Comparison of ENCODE assay signal across 20 cellular contexts in the genomic region with DNA sequence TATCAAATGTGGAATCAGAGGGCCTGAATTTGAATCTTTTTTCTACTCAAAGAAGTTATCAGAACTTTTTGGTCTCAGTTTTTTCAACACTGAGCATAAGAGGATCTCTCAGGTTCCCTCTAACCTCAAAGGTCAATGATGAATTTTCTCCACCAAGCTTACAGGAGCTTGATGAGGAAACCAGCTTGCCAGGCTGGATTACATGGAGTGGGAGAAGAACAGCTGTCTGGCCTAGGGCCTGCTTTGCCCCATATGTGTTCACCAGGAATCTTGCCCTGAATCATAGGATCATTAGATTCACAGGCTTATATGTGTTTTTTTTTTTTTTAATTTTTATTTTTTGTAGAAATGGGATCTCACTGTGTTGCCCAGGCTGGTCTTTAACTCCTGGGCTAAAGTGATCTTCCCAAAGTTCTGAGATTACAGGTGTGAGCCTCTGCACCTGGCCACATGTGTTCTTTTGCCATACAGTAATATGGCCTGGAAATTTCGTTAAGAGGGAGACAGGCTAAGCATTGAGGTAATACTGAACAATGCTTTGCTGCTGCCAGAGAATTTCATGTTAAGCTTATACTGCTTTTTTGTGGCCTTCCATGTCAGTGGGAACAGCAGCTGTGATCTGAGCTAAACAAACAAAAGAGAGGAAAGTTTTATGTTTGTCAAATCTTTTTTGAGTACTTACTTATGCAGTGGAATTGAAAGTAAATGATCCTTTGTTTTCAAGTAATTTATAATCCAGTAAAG.
"Had no signal": no experiment of that assay in that cellular context is flagged by ENCODE, and none has a peak within 500 bp of the region (broad histone marks: within the 10 kb centered on the region; RNA-seq: fewer than 3 reads in every experiment).

No MANE protein-coding gene starts in this region.

- H3K9me3 Mint-ChIP-seq: activated naive CD4-positive, alpha-beta T cell treated with anti-CD3 and anti-CD28 coated beads, Interleukin-2, amount 50 U/mL, for 24 hours; activated T-cell treated with anti-CD3 and anti-CD28 coated beads, Interleukin-2, amount 50 U/mL, for 24 hours had no signal

- DNase-seq: activated CD4-positive, alpha-beta T cell treated with anti-CD3 and anti-CD28 coated beads, Interleukin-2, amount 50 U/mL, for 4 hours; activated CD4-positive, CD25-positive, alpha-beta regulatory T cell treated with anti-CD3 and anti-CD28 coated beads, Interleukin-2, amount 50 U/mL, for 72 hours; activated CD8-positive, alpha-beta memory T cell treated with anti-CD3 and anti-CD28 coated beads, Interleukin-2, amount 10 ng/mL, durations not matched to agents 7 days and 5 days; activated effector memory CD4-positive, alpha-beta T cell treated with Interleukin-2 at 50 U/mL for 16 hours; activated T-cell treated with anti-CD3 and anti-CD28 coated beads, Interleukin-2, amount 50 U/mL, for 24 hours; amniotic stem cell; brain microvascular endothelial cell; gastrocnemius medialis; heart right ventricle; islet precursor cell; left ventricle myocardium inferior; naive B cell; stimulated activated CD4-positive, alpha-beta T cell treated with anti-CD3 and anti-CD28 coated beads, Interleukin-2, amount 100 ng/mL, for 48 hours; stimulated activated naive CD8-positive, alpha-beta T cell treated with anti-CD3 and anti-CD28 coated beads, Interleukin-15, Interleukin-2, amounts not matched to agents 100 U/mL and 50 U/mL, for 24 hours; upper lobe of left lung had no signal

- ATAC-seq: activated CD8-positive, alpha-beta memory T cell treated with anti-CD3 and anti-CD28 coated beads, Interleukin-2, amount 10 ng/mL, durations not matched to agents 7 days and 5 days; heart right ventricle; sciatic nerve; stimulated activated naive CD8-positive, alpha-beta T cell treated with anti-CD3 and anti-CD28 coated beads, Interleukin-15, Interleukin-2, amounts not matched to agents 100 U/mL and 50 U/mL, for 24 hours had no signal

- H3K9me3 ChIP-seq: gastrocnemius medialis, left ventricle myocardium inferior, prostate gland, suprapubic skin, upper lobe of left lung had no signal

- H3K4me3 ChIP-seq: esophagus muscularis mucosa, gastrocnemius medialis, heart right ventricle, left ventricle myocardium inferior, prostate gland, suprapubic skin, upper lobe of left lung had no signal

- H3K27me3 ChIP-seq: brain microvascular endothelial cell, esophagus muscularis mucosa, gastrocnemius medialis, heart right ventricle, suprapubic skin, upper lobe of left lung had no signal

- H3K4me1 Mint-ChIP-seq: activated CD8-positive, alpha-beta memory T cell treated with anti-CD3 and anti-CD28 coated beads, Interleukin-2, amount 10 ng/mL, durations not matched to agents 7 days and 5 days; activated naive CD4-positive, alpha-beta T cell treated with anti-CD3 and anti-CD28 coated beads, Interleukin-2, amount 50 U/mL, for 24 hours had no signal

- H3K4me3 Mint-ChIP-seq: activated CD8-positive, alpha-beta memory T cell treated with anti-CD3 and anti-CD28 coated beads, Interleukin-2, amount 10 ng/mL, durations not matched to agents 7 days and 5 days; activated naive CD4-positive, alpha-beta T cell treated with anti-CD3 and anti-CD28 coated beads, Interleukin-2, amount 50 U/mL, for 24 hours; activated T-cell treated with anti-CD3 and anti-CD28 coated beads, Interleukin-2, amount 50 U/mL, for 24 hours; naive B cell had no signal

- H3K36me3 ChIP-seq: prostate gland had no signal

- H3K27ac Mint-ChIP-seq: activated CD8-positive, alpha-beta memory T cell treated with anti-CD3 and anti-CD28 coated beads, Interleukin-2, amount 10 ng/mL, durations not matched to agents 7 days and 5 days; activated naive CD4-positive, alpha-beta T cell treated with anti-CD3 and anti-CD28 coated beads, Interleukin-2, amount 50 U/mL, for 24 hours; activated T-cell treated with anti-CD3 and anti-CD28 coated beads, Interleukin-2, amount 50 U/mL, for 24 hours had no signal

- H3K4me1 ChIP-seq: gastrocnemius medialis, prostate gland, suprapubic skin had no signal

- H3K27ac ChIP-seq: brain microvascular endothelial cell, esophagus muscularis mucosa, gastrocnemius medialis, heart right ventricle, left ventricle myocardium inferior, prostate gland, suprapubic skin, upper lobe of left lung had no signal

- H3K27me3 Mint-ChIP-seq: activated CD8-positive, alpha-beta memory T cell treated with anti-CD3 and anti-CD28 coated beads, Interleukin-2, amount 10 ng/mL, durations not matched to agents 7 days and 5 days; activated naive CD4-positive, alpha-beta T cell treated with anti-CD3 and anti-CD28 coated beads, Interleukin-2, amount 50 U/mL, for 24 hours; activated T-cell treated with anti-CD3 and anti-CD28 coated beads, Interleukin-2, amount 50 U/mL, for 24 hours; naive B cell had no signal
